17 cellular contexts compared by ENCODE assay signal in genomic region chr13:64441740-64442139, GRCh38.
DNase-seq lines count a peak whose midpoint lies in the region; ATAC-seq and TF ChIP-seq lines count a peak whose summit lies in the region.
"Had no signal": no experiment of that assay in that cellular context is flagged by ENCODE, and none has a peak within 500 bp of the region (broad histone marks: within the 10 kb centered on the region; RNA-seq: fewer than 3 reads in every experiment).

No MANE protein-coding gene starts in this region.

- H3K36me3 Mint-ChIP-seq in activated T-helper 2 cell treated with anti-CD3 and anti-CD28 coated beads, Interferon-gamma antibody, Interleukin-2, Interleukin-4, amounts not matched to agents 10 μg/mL and 5 μg/mL and 100 μg/mL, durations not matched to agents 14 hours and 24 hours and 36 hours (ENCODE audit: low read depth), result no peaks in the 10 kb centered on the region
- H3K36me3 Mint-ChIP-seq: CD4-positive, CD25-positive, alpha-beta regulatory T cell; CD8-positive, alpha-beta T cell had no signal

- no peaks in the 10 kb centered on the region for H3K4me1 Mint-ChIP-seq in activated T-helper 2 cell treated with anti-CD3 and anti-CD28 coated beads, Interferon-gamma antibody, Interleukin-2, Interleukin-4, amounts not matched to agents 10 μg/mL and 5 μg/mL and 100 μg/mL, durations not matched to agents 14 hours and 24 hours and 36 hours (ENCODE audit: low read depth)
- H3K4me1 Mint-ChIP-seq: B cell; CD4-positive, CD25-positive, alpha-beta regulatory T cell had no signal

- DNase-seq in A673 (ENCODE audit: low spot score), result peak; percentile 58
- DNase-seq in Karpas-422, result no peak
- DNase-seq in osteoblast (ENCODE audit: insufficient read length, low spot score, missing footprints), result peak; percentile 13
- DNase-seq in activated T-helper 2 cell treated with anti-CD3 and anti-CD28 coated beads, Interferon-gamma antibody, Interleukin-2, Interleukin-4, amounts not matched to agents 10 μg/mL and 5 μg/mL and 100 μg/mL, durations not matched to agents 14 hours and 24 hours and 36 hours (ENCODE audit: low spot score), result no peak
- DNase-seq: Caco-2; CD4-positive, CD25-positive, alpha-beta regulatory T cell; CD8-positive, alpha-beta T cell; DMS153; DND-41; GOT3; HFFc6 had no signal

- H3K79me2 ChIP-seq in Karpas-422 (ENCODE audit: low read length) (no peaks in the 10 kb centered on the region), SU-DHL-6 (ENCODE audit: insufficient read depth, low read length) (no peaks in the 10 kb centered on the region), osteoblast (ENCODE audit: insufficient read depth, low read length) (no peaks in the 10 kb centered on the region)

- BruUV-seq in A673 (replicated peaks; lab: Mats Ljungman, UMichigan), result no TSS peak

- no peak overlapping the region for H3K4me3 Mint-ChIP-seq in activated T-helper 2 cell treated with anti-CD3 and anti-CD28 coated beads, Interferon-gamma antibody, Interleukin-2, Interleukin-4, amounts not matched to agents 10 μg/mL and 5 μg/mL and 100 μg/mL, durations not matched to agents 14 hours and 24 hours and 36 hours (ENCODE audit: low read depth)
- H3K4me3 Mint-ChIP-seq: B cell; CD4-positive, CD25-positive, alpha-beta regulatory T cell; CD8-positive, alpha-beta T cell; HFFc6 had no signal

- H3K27ac Mint-ChIP-seq in activated T-helper 2 cell treated with anti-CD3 and anti-CD28 coated beads, Interferon-gamma antibody, Interleukin-2, Interleukin-4, amounts not matched to agents 10 μg/mL and 5 μg/mL and 100 μg/mL, durations not matched to agents 14 hours and 24 hours and 36 hours, result no peak overlapping the region
- H3K27ac Mint-ChIP-seq: B cell; CD4-positive, CD25-positive, alpha-beta regulatory T cell; CD8-positive, alpha-beta T cell; HFFc6 had no signal

- H3K9me3 ChIP-seq in A673 (ENCODE audit: low read depth, low read length, poor library complexity, severe bottlenecking), result no peaks in the 10 kb centered on the region
- no peaks in the 10 kb centered on the region for H3K9me3 ChIP-seq in Karpas-422 (ENCODE audit: low read length)
- no peaks in the 10 kb centered on the region for H3K9me3 ChIP-seq in SU-DHL-6 (ENCODE audit: insufficient read depth, low read length)
- no peaks in the 10 kb centered on the region for H3K9me3 ChIP-seq in osteoblast (ENCODE audit: low read depth, low read length)
- H3K9me3 ChIP-seq: BLaER1, HAP-1 had no signal

- no peaks in the 10 kb centered on the region for H3F3A ChIP-seq in SU-DHL-6 (ENCODE audit: insufficient read depth)

- intact Hi-C loops in A673 (cut with micrococcal nuclease; ENCODE audit: unreplicated experiment), result no loop called here
- intact Hi-C loops in activated T-helper 2 cell treated with anti-CD3 and anti-CD28 coated beads, Interferon-gamma antibody, Interleukin-2, Interleukin-4, amounts not matched to agents 10 μg/mL and 5 μg/mL and 100 μg/mL, durations not matched to agents 14 hours and 24 hours and 36 hours (cut with micrococcal nuclease), result no loop called here

- peak overlapping the region; percentile 20; the same call in 1 of the 2 replicates for H2AFZ ChIP-seq in Karpas-422 (ENCODE audit: low read length)
- peak overlapping the region; percentile 64 for H2AFZ ChIP-seq in SU-DHL-6 (ENCODE audit: low read depth, low read length, severe bottlenecking)
- no peak overlapping the region for H2AFZ ChIP-seq in osteoblast (ENCODE audit: low read length)

- H3K9ac ChIP-seq in Karpas-422 (ENCODE audit: low read length), result no peak overlapping the region
- no peak overlapping the region for H3K9ac ChIP-seq in SU-DHL-6 (ENCODE audit: low read length)
- H3K9ac ChIP-seq: BLaER1 had no signal

- TF ChIP-seq CTCF in A673 (conservative IDR thresholded peaks at IDR 0.05; ENCODE audit: low read depth, low read length) (no peak), SU-DHL-6 (IDR thresholded peaks at IDR 0.05; ENCODE audit: insufficient read depth, low read length, poor library complexity, severe bottlenecking) (no peak), osteoblast (IDR thresholded peaks at IDR 0.05; ENCODE audit: extremely low read depth, low read depth, low read length) (no peak)

- H3K4me2 ChIP-seq in Karpas-422 (ENCODE audit: low read depth, low read length, poor library complexity, severe bottlenecking), result no peak overlapping the region
- H3K4me2 ChIP-seq in SU-DHL-6 (ENCODE audit: low read depth, low read length, poor library complexity, severe bottlenecking), result no peak overlapping the region
- H3K4me2 ChIP-seq in osteoblast (ENCODE audit: insufficient read depth, low read length), result no peak overlapping the region
- H3K4me2 ChIP-seq: BLaER1 had no signal

- POLR2A ChIA-PET in A673 (lab: Charles Lee; ENCODE audit: low non-redundant PET), result no interaction called here

- H3K4me3 ChIP-seq in A673 (ENCODE audit: low read depth, low read length, poor library complexity, severe bottlenecking) (no peak overlapping the region), Karpas-422 (ENCODE audit: low read length) (no peak overlapping the region), SU-DHL-6 (ENCODE audit: insufficient read depth, low read length, poor library complexity, severe bottlenecking) (no peak overlapping the region), osteoblast (ENCODE audit: insufficient read depth, low read length) (no peak overlapping the region)
- H3K4me3 ChIP-seq: BLaER1, HAP-1 had no signal

- H3K36me3 ChIP-seq in A673 (ENCODE audit: insufficient read depth, low read length, poor library complexity, severe bottlenecking) (no peaks in the 10 kb centered on the region), Karpas-422 (ENCODE audit: insufficient read depth, low read length) (no peaks in the 10 kb centered on the region), SU-DHL-6 (ENCODE audit: low read length) (no peaks in the 10 kb centered on the region), osteoblast (ENCODE audit: insufficient read depth, low read length) (no peaks in the 10 kb centered on the region)
- H3K36me3 ChIP-seq: BLaER1, HAP-1 had no signal

- H3K27ac ChIP-seq in A673 (ENCODE audit: low read depth, low read length, poor library complexity, severe bottlenecking) (no peak overlapping the region), Karpas-422 (ENCODE audit: low read length) (no peak overlapping the region), SU-DHL-6 (ENCODE audit: low read depth, low read length) (no peak overlapping the region), osteoblast (ENCODE audit: low read depth, low read length) (no peak overlapping the region)
- H3K27ac ChIP-seq: BLaER1, C4-2B had no signal

- H3K27me3 ChIP-seq in A673 (replicated peaks; ENCODE audit: insufficient read depth, low read depth, low read length, poor library complexity) (no peaks in the 10 kb centered on the region), Karpas-422 (ENCODE audit: low read length) (no peaks in the 10 kb centered on the region), SU-DHL-6 (ENCODE audit: low read length) (no peaks in the 10 kb centered on the region), osteoblast (ENCODE audit: insufficient read depth, low read length) (no peaks in the 10 kb centered on the region)
- H3K27me3 ChIP-seq: BLaER1 had no signal

- H3K9me2 ChIP-seq in Karpas-422 (replicated peaks; ENCODE audit: insufficient read depth, low read length) (no peaks in the 10 kb centered on the region), SU-DHL-6 (replicated peaks; ENCODE audit: insufficient read depth, low read length) (no peaks in the 10 kb centered on the region)

- no peaks in the 10 kb centered on the region for H4K20me1 ChIP-seq in Karpas-422 (ENCODE audit: insufficient read depth, low read depth, low read length)
- H4K20me1 ChIP-seq in SU-DHL-6 (ENCODE audit: low read depth, low read length), result no peaks in the 10 kb centered on the region
- H4K20me1 ChIP-seq in osteoblast (ENCODE audit: insufficient read depth, low read length), result no peaks in the 10 kb centered on the region
- H4K20me1 ChIP-seq: BLaER1 had no signal

- H3K27me3 Mint-ChIP-seq in activated T-helper 2 cell treated with anti-CD3 and anti-CD28 coated beads, Interferon-gamma antibody, Interleukin-2, Interleukin-4, amounts not matched to agents 10 μg/mL and 5 μg/mL and 100 μg/mL, durations not matched to agents 14 hours and 24 hours and 36 hours (ENCODE audit: low read depth), result no peaks in the 10 kb centered on the region
- H3K27me3 Mint-ChIP-seq: B cell; CD4-positive, CD25-positive, alpha-beta regulatory T cell had no signal

- peaks cover 20% of the 10 kb centered on the region for H3K9me3 Mint-ChIP-seq in activated T-helper 2 cell treated with anti-CD3 and anti-CD28 coated beads, Interferon-gamma antibody, Interleukin-2, Interleukin-4, amounts not matched to agents 10 μg/mL and 5 μg/mL and 100 μg/mL, durations not matched to agents 14 hours and 24 hours and 36 hours
- H3K9me3 Mint-ChIP-seq: HFFc6 had no signal

- CTCF ChIA-PET in A673 (lab: Charles Lee), result no interaction called here

- ATAC-seq in GM21825 (IDR thresholded peaks at IDR 0.05; ENCODE audit: unreplicated experiment), result no peak
- ATAC-seq: CD8-positive, alpha-beta T cell had no signal

- H3K4me1 ChIP-seq in A673 (ENCODE audit: insufficient read depth, low read length, poor library complexity, severe bottlenecking) (peaks cover 13% of the 10 kb centered on the region), Karpas-422 (ENCODE audit: low read length) (no peaks in the 10 kb centered on the region), osteoblast (ENCODE audit: insufficient read depth, low read length) (no peaks in the 10 kb centered on the region)
- H3K4me1 ChIP-seq: BLaER1, Caco-2 had no signal

Comparison
In these comparisons a context has a peak if more than half of its experiments do, and no peak if none do; other contexts are left out.
1. DNase-seq: peak in A673 (single experiment) and osteoblast (single experiment); none in Karpas-422 (single experiment) and activated T-helper 2 cell treated with anti-CD3 and anti-CD28 coated beads, Interferon-gamma antibody, Interleukin-2, Interleukin-4, amounts not matched to agents 10 μg/mL and 5 μg/mL and 100 μg/mL, durations not matched to agents 14 hours and 24 hours and 36 hours (single experiment).